Comparison of ENCODE assay signal across 8 cellular contexts in genomic region chr12:6470375-6471163, GRCh38. TPM values are rescaled to one million over a fixed set of nuclear protein-coding genes. Genes with fewer than 3 reads are reported as not detected.
A peak's percentile ranks its signal among the peaks of the same experiment; 100 is the strongest.
DNase-seq lines count a peak whose midpoint lies in the region; ATAC-seq lines count a peak whose summit lies in the region.

Gene VAMP1, minus strand, starts transcription at chr12:6470677. Its CDS starts 146 bp downstream, at chr12:6470531.

- peak within 1 kb of the TSS; percentile 86 for H3K4me3 ChIP-seq in right cardiac atrium (ENCODE audit: low read length)
- H3K4me3 ChIP-seq in aorta (ENCODE audit: low read length in 2 of 2): peak within 1 kb of the TSS; percentile 32 to 47

- no peaks in the 10 kb centered on the region for H3K27me3 ChIP-seq in right cardiac atrium (ENCODE audit: control insufficient read depth, insufficient read depth)
- H3K27me3 ChIP-seq in aorta (ENCODE audit: control insufficient read depth in 1 of 2, insufficient read depth in 2 of 2, low read length in 1 of 2): no peaks in the 10 kb centered on the region

- peak within 1 kb of the TSS; percentile 85 for H3K27ac ChIP-seq in right cardiac atrium (ENCODE audit: low read length)
- peak within 1 kb of the TSS in 1 of 2 donors; percentile 83 for H3K27ac ChIP-seq in aorta (ENCODE audit: low read depth in 1 of 2, low read length in 2 of 2)

- under 1% methylated on average over 69 of the region's 69 CpGs for WGBS in right cardiac atrium
- 0% methylated on average over 65 to 69 of the region's 69 CpGs for WGBS in aorta, 2 donors

- intact Hi-C loops in T-helper 2 cell treated with Interferon-gamma antibody and Interleukin-4, amounts not matched to agents 100 ng/mL and 5 ng/mL, for 36 hours (cut with micrococcal nuclease): loop anchor here (1.0 to 2.0 kb wide), 4 partner anchors 8 to 64 kb away; partner anchors contain the start of genes CD27, GAPDH and MRPL51
- intact Hi-C loops in right cardiac atrium (cut with DNase I) (no loop called here), aorta (cut with DNase I) (loop anchor here (1.0 to 2.0 kb wide), 2 partner anchors 64 to 134 kb away; partner anchors contain the start of gene GAPDH (in 2 of the 2))

- peaks cover 0 to 3% of the 10 kb centered on the region in 2 donors for H3K36me3 ChIP-seq in aorta (ENCODE audit: control insufficient read depth in 1 of 2, insufficient read depth in 2 of 2, low read length in 1 of 2)

- DNase-seq in NCI-H187 treated with DMSO at 0.1 percent for 48 hours (lab: John Stamatoyannopoulos, UW) (peak; percentile 92), anterior cingulate cortex (lab: John Stamatoyannopoulos, UW) (peak; percentile 89 to 100 (median 99)), right cardiac atrium (peak; percentile 98 to 99 (median 99)), putamen (ENCODE audit: low spot score) (peak; percentile 99), aorta (peak; percentile 99)

- no peaks in the 10 kb centered on the region for H3K9me3 ChIP-seq in right cardiac atrium (ENCODE audit: control insufficient read depth, low read length)
- H3K9me3 ChIP-seq in aorta (ENCODE audit: control insufficient read depth, low read length): no peaks in the 10 kb centered on the region

- H3K4me1 ChIP-seq in right cardiac atrium (ENCODE audit: control insufficient read depth, insufficient read depth, low read length) (no peaks in the 10 kb centered on the region), aorta (ENCODE audit: control insufficient read depth in 1 of 2, insufficient read depth in 2 of 2, low read length in 2 of 2) (peaks cover 2 to 3% of the 10 kb centered on the region in 2 donors)

- ATAC-seq in GM18499 (IDR thresholded peaks at IDR 0.05; ENCODE audit: insufficient read depth, unreplicated experiment): peak; percentile 73
- ATAC-seq in HG02943 (IDR thresholded peaks at IDR 0.05; ENCODE audit: low read depth, unreplicated experiment): peak; percentile 88
- peak; percentile 98 for ATAC-seq in right cardiac atrium
- ATAC-seq in aorta (ENCODE audit: low FRiP score): peak; percentile 99

RNA-seq across cellular contexts. Expression of gene VAMP1, which starts in this region (rescaled TPM):
- 44.0 and 47.8 TPM in 2 replicates for total RNA-seq in T-helper 2 cell treated with Interferon-gamma antibody and Interleukin-4, amounts not matched to agents 100 ng/mL and 5 ng/mL, for 36 hours
- total RNA-seq in right cardiac atrium (1 to 10 TPM; 3.6 to 9.0 (median 6.1) TPM), aorta (10 to 100 TPM in 1 of 2 donors, 1 to 10 TPM in 1; 9.7 to 23.9 TPM)
- polyA plus RNA-seq in right cardiac atrium (4.7 TPM), aorta (10 to 100 TPM; 14.8 to 44.0 TPM)

Comparison
In these comparisons a context has a peak if more than half of its experiments do, and no peak if none do; other contexts are left out.
1. intact Hi-C loops: an anchor here in T-helper 2 cell treated with Interferon-gamma antibody and Interleukin-4, amounts not matched to agents 100 ng/mL and 5 ng/mL, for 36 hours (1.0 to 2.0 kb wide) and aorta (1.0 to 2.0 kb wide); none called in right cardiac atrium.